ENCODE assay signal across 11 cellular contexts in the genomic region with DNA sequence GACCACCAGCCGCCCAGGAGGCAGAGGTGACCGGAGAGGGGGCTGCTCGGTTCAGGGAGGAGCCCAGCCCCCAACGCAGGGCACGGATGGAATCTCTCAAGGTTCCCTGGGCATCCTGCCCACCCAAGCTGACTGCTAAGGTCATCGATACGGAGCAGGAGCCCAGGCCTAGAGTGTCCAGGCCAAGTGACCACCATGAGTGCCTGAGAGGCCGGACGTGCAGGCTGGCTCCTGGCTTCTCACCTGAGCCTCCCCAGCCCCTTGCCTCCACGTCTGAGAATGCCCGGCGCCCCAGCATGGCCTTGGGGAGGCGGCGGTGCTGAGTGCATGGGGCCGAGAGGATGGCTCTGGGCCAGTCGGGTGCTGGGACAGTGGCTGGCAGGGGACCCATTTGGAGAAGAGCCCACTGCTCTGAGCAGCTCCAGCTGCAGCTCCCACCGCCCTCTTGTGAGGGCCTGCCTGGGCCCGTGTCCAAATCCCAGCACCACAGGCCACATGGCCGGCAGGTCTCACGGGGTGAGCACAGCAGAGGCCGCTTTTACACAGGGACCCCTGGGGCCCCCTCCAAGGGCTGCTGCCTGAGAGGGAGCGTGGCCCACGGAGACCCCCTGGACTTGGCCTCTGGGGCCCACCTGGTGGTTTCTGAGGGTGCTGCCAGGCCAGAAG.
DNase-seq lines count a peak whose midpoint lies in the region; ATAC-seq, FAIRE-seq and TF ChIP-seq lines count a peak whose summit lies in the region.
"Had no signal": no experiment of that assay in that cellular context is flagged by ENCODE, and none has a peak within 500 bp of the region (broad histone marks: within the 10 kb centered on the region; RNA-seq: fewer than 3 reads in every experiment).

No MANE protein-coding gene starts in this region.

- TF ChIP-seq CTCF in heart left ventricle (IDR thresholded peaks at IDR 0.05), result no peak
- no peak for TF ChIP-seq CTCF in prostate gland (IDR thresholded peaks at IDR 0.05)

- WGBS in heart left ventricle, 4 donors, result 20 to 29% (median 26%) methylated on average over 9 to 23 of the region's 23 CpGs
- 14% methylated on average over 18 of the region's 23 CpGs for WGBS in prostate gland

- 0 out of 2 replicates have a peak overlapping the region, but pooled peaks have one; percentile 5 for H3K4me3 ChIP-seq in SJSA1
- H3K4me3 ChIP-seq in heart left ventricle, result peak overlapping the region in 2 of 12 donors; percentile 12 to 15
- H3K4me3 ChIP-seq in prostate gland, result peak overlapping the region in 1 of 2 donors; percentile 1

- peak; percentile 31 to 81 (median 72) for ATAC-seq in heart left ventricle

- H3K9me3 ChIP-seq in SJSA1 (replicated peaks), result peaks cover 13% of the 10 kb centered on the region
- peaks cover 0 to 25% (median 18%) of the 10 kb centered on the region in 12 donors for H3K9me3 ChIP-seq in heart left ventricle
- no peaks in the 10 kb centered on the region for H3K9me3 ChIP-seq in prostate gland

- DNase-seq in DMS79 treated with DMSO at 0.1 percent for 48 hours (lab: John Stamatoyannopoulos, UW) (peak; percentile 90), SJSA1 (ENCODE audit: low read depth in 1 of 2, low spot score in 2 of 2) (peak in 1 of 2 experiments; percentile 49), heart left ventricle (peak; percentile 76 to 91 (median 87)), prostate gland (ENCODE audit: low spot score) (peak; percentile 39), GM12891 (ENCODE audit: insufficient read length, low spot score) (no peak), dedifferentiated amniotic fluid mesenchymal stem cell (ENCODE audit: extremely low spot score) (no peak), retina (no peak), SK-N-DZ (ENCODE audit: low spot score) (no peak)
- DNase-seq: activated CD4-positive, alpha-beta T cell treated with anti-CD3 and anti-CD28 coated beads, Interleukin-2, amount 50 U/mL, for 4 hours; OCI-M1 had no signal

- no peak for TF ChIP-seq POLR2A in heart left ventricle (IDR thresholded peaks at IDR 0.05)
- TF ChIP-seq POLR2A in prostate gland (IDR thresholded peaks at IDR 0.05), result no peak
- TF ChIP-seq POLR2A in GM12891 (IDR thresholded peaks at IDR 0.05; ENCODE audit: low read depth, low read length), result no peak

- H3K27me3 ChIP-seq in SJSA1 (replicated peaks) (no peaks in the 10 kb centered on the region), heart left ventricle (no peaks in the 10 kb centered on the region), prostate gland (replicated peaks; ENCODE audit: insufficient read depth) (no peaks in the 10 kb centered on the region)

- peak overlapping the region; percentile 72 for H3K27ac ChIP-seq in SJSA1
- H3K27ac ChIP-seq in heart left ventricle, result peak overlapping the region in 11 of 12 donors; percentile 42 to 87 (median 60)
- H3K27ac ChIP-seq in prostate gland, result peak overlapping the region; percentile 52 to 69

- no peak for FAIRE-seq in GM12891 (lab: Jason Lieb, UNC)
- FAIRE-seq: colon had no signal

- H3K36me3 ChIP-seq in SJSA1 (peaks cover 2% of the 10 kb centered on the region; the same call in 1 of the 2 replicates), heart left ventricle (no peaks in the 10 kb centered on the region), prostate gland (no peaks in the 10 kb centered on the region)

- intact Hi-C loops in heart left ventricle (cut with DNase I) (no loop called here), prostate gland (cut with DNase I) (no loop called here)

- peaks cover 28% of the 10 kb centered on the region for H3K4me1 ChIP-seq in SJSA1 (replicated peaks)
- peaks cover 3 to 38% (median 23%) of the 10 kb centered on the region in 12 donors for H3K4me1 ChIP-seq in heart left ventricle
- H3K4me1 ChIP-seq in prostate gland (replicated peaks), result peaks cover 13% of the 10 kb centered on the region

TF ChIP-seq in GM12891, 5 proteins besides CTCF, POLR2A, EP300 and RAD21:
- TF ChIP-seq POU2F2 (IDR thresholded peaks at IDR 0.05; ENCODE audit: low read depth, low read length) (no peak), POLR2AphosphoS5 (IDR thresholded peaks at IDR 0.05; ENCODE audit: low read depth, low read length) (no peak), PAX5 (IDR thresholded peaks at IDR 0.05; ENCODE audit: insufficient read depth, low read length, severe bottlenecking) (no peak), SPI1 (IDR thresholded peaks at IDR 0.05; ENCODE audit: low read depth, low read length) (no peak), TAF1 (IDR thresholded peaks at IDR 0.05; ENCODE audit: low read depth, low read length) (no peak)

Comparison
In these comparisons a context has a peak if more than half of its experiments do, and no peak if none do; other contexts are left out.
1. DNase-seq: peak in DMS79 treated with DMSO at 0.1 percent for 48 hours (single experiment), heart left ventricle (5 of 5) and prostate gland (single experiment); none in GM12891 (single experiment), dedifferentiated amniotic fluid mesenchymal stem cell (single experiment), retina (single experiment) and SK-N-DZ (single experiment).
2. Peak in every context shown above with its lines, with median percentiles within 50 percentile points of each other: H3K27ac ChIP-seq.